ENCODE assay signal across 14 cellular contexts in genomic region chr1:200938955-200939354, GRCh38. TPM values are rescaled to one million over a fixed set of nuclear protein-coding genes. Genes with fewer than 3 reads are reported as not detected.
DNase-seq lines count a peak whose midpoint lies in the region; ATAC-seq and TF ChIP-seq lines count a peak whose summit lies in the region.
"Had no signal": no experiment of that assay in that cellular context is flagged by ENCODE, and none has a peak within 500 bp of the region (broad histone marks: within the 10 kb centered on the region; RNA-seq: fewer than 3 reads in every experiment).

No MANE protein-coding gene starts in this region.

- no peak overlapping the region for H4K8ac ChIP-seq in H9 (replicated peaks; ENCODE audit: insufficient read length, low read depth, low read length)

- H3K27ac ChIP-seq in upper lobe of right lung (no peak overlapping the region), H9 (ENCODE audit: insufficient read length, low read depth, low read length) (no peak overlapping the region)
- H3K27ac ChIP-seq: adrenal gland had no signal

- no peaks in the 10 kb centered on the region for H3K4me1 ChIP-seq in upper lobe of right lung
- no peaks in the 10 kb centered on the region for H3K4me1 ChIP-seq in H9 (ENCODE audit: insufficient read depth, low read length)
- H3K4me1 ChIP-seq: adrenal gland had no signal

- no peak overlapping the region for H2BK5ac ChIP-seq in H9 (ENCODE audit: insufficient read length, low read length)

- H3K4ac ChIP-seq in H9 (ENCODE audit: low read depth, low read length): no peak overlapping the region

- H3K18ac ChIP-seq in H9 (ENCODE audit: insufficient read length, low read depth, low read length): no peak overlapping the region

- no peak overlapping the region for H2AK5ac ChIP-seq in H9 (ENCODE audit: insufficient read length, low read length)

- no peak overlapping the region for H3K9ac ChIP-seq in H9 (ENCODE audit: extremely low read depth, insufficient read length, low read length)

- H3K36me3 Mint-ChIP-seq in activated naive CD8-positive, alpha-beta T cell treated with anti-CD3 and anti-CD28 coated beads, Interleukin-2, amount 50 U/mL, for 24 hours (ENCODE audit: low read depth): no peaks in the 10 kb centered on the region
- H3K36me3 Mint-ChIP-seq in H9 (ENCODE audit: insufficient read depth in 1 of 3, low read depth in 3 of 3): peaks cover 0 to 7% (median 0%) of the 10 kb centered on the region in 3 experiments; a peak in 2 of 7 replicates

- no peak overlapping the region for H3K23ac ChIP-seq in H9 (ENCODE audit: insufficient read length, low read depth, low read length)

- peaks cover 8% of the 10 kb centered on the region for H3K9me3 Mint-ChIP-seq in activated naive CD8-positive, alpha-beta T cell treated with anti-CD3 and anti-CD28 coated beads, Interleukin-2, amount 50 U/mL, for 24 hours
- H3K9me3 Mint-ChIP-seq in H9: peaks cover 5 to 6% of the 10 kb centered on the region in 2 experiments; a peak in 4 of 5 replicates

- H4K5ac ChIP-seq in H9 (ENCODE audit: insufficient read length, low read depth, low read length): no peak overlapping the region

- no peak overlapping the region for H2BK20ac ChIP-seq in H9 (ENCODE audit: low read depth, low read length, poor library complexity, severe bottlenecking)

- H3K4me3 Mint-ChIP-seq in activated naive CD8-positive, alpha-beta T cell treated with anti-CD3 and anti-CD28 coated beads, Interleukin-2, amount 50 U/mL, for 24 hours: no peak overlapping the region
- no peak overlapping the region for H3K4me3 Mint-ChIP-seq in H9
- H3K4me3 Mint-ChIP-seq: T-helper 2 cell treated with Interferon-gamma antibody and Interleukin-4, amounts not matched to agents 5 μg/mL and 100 μg/mL, for 36 hours had no signal

- TF ChIP-seq CTCF in upper lobe of right lung (IDR thresholded peaks at IDR 0.05) (no peak), H9 (conservative IDR thresholded peaks at IDR 0.05) (no peak)

- H2AFZ ChIP-seq in H9 (ENCODE audit: low read length): no peak overlapping the region

- H3K27me3 ChIP-seq in upper lobe of right lung (no peaks in the 10 kb centered on the region), H9 (ENCODE audit: insufficient read depth, low read length) (no peaks in the 10 kb centered on the region)
- H3K27me3 ChIP-seq: adrenal gland had no signal

- H2BK120ac ChIP-seq in H9 (ENCODE audit: low read depth, low read length, poor library complexity, severe bottlenecking): no peak overlapping the region

- H3K14ac ChIP-seq in H9 (ENCODE audit: insufficient read depth, low read length): no peak overlapping the region

- H3K27ac Mint-ChIP-seq in activated naive CD8-positive, alpha-beta T cell treated with anti-CD3 and anti-CD28 coated beads, Interleukin-2, amount 50 U/mL, for 24 hours: no peak overlapping the region
- no peak overlapping the region for H3K27ac Mint-ChIP-seq in H9
- H3K27ac Mint-ChIP-seq: T-helper 2 cell treated with Interferon-gamma antibody and Interleukin-4, amounts not matched to agents 5 μg/mL and 100 μg/mL, for 36 hours had no signal

- H2BK15ac ChIP-seq in H9 (ENCODE audit: low read depth, low read length): no peak overlapping the region

- H3K9me3 ChIP-seq in upper lobe of right lung (peaks cover 7% of the 10 kb centered on the region), H9 (ENCODE audit: control insufficient read depth, low read depth, low read length) (no peaks in the 10 kb centered on the region)

- WGBS in H9 (ENCODE audit: extremely low coverage, insufficient read length, low lambda C conversion rate): no CpG with 5 or more reads among the region's 4 CpGs

- H3K79me2 ChIP-seq in H9 (ENCODE audit: insufficient read depth, low read length): no peaks in the 10 kb centered on the region

- H3K27me3 Mint-ChIP-seq in activated naive CD8-positive, alpha-beta T cell treated with anti-CD3 and anti-CD28 coated beads, Interleukin-2, amount 50 U/mL, for 24 hours: no peaks in the 10 kb centered on the region
- no peaks in the 10 kb centered on the region for H3K27me3 Mint-ChIP-seq in H9 (ENCODE audit: low read depth)

- intact Hi-C loops in upper lobe of right lung (cut with DNase I): no loop called here

- peak; percentile 78 for ATAC-seq in activated naive CD8-positive, alpha-beta T cell treated with anti-CD3 and anti-CD28 coated beads, Interleukin-2, amount 50 U/mL, for 24 hours
- ATAC-seq in upper lobe of right lung (peak; percentile 84), HG03460 (IDR thresholded peaks at IDR 0.05; ENCODE audit: unreplicated experiment) (no peak)
- ATAC-seq: Panc1 had no signal

- no peak overlapping the region for H4K91ac ChIP-seq in H9 (ENCODE audit: insufficient read length, low read depth, low read length)

- no peak overlapping the region for H2BK12ac ChIP-seq in H9 (ENCODE audit: insufficient read length, low read depth, low read length)

- peaks cover 9% of the 10 kb centered on the region for H3K4me1 Mint-ChIP-seq in activated naive CD8-positive, alpha-beta T cell treated with anti-CD3 and anti-CD28 coated beads, Interleukin-2, amount 50 U/mL, for 24 hours
- no peaks in the 10 kb centered on the region for H3K4me1 Mint-ChIP-seq in H9

- H4K20me1 ChIP-seq in H9 (ENCODE audit: control insufficient read depth, insufficient read depth, insufficient read length): no peaks in the 10 kb centered on the region

- H3K79me1 ChIP-seq in H9 (ENCODE audit: insufficient read depth, low read depth, low read length, poor library complexity, severe bottlenecking): no peaks in the 10 kb centered on the region

- H3K4me2 ChIP-seq in H9 (ENCODE audit: insufficient read depth, insufficient read length, low read length): no peak overlapping the region

- peak; percentile 6 for DNase-seq in stimulated activated CD4-positive, alpha-beta T cell treated with anti-CD3 and anti-CD28 coated beads, Interleukin-2, amount 100 ng/mL, for 4 hours (ENCODE audit: low read depth)
- DNase-seq in stimulated activated CD4-positive, alpha-beta T cell treated with anti-CD3 and anti-CD28 coated beads, Interleukin-4, amount 100 ng/mL, for 4 hours: no peak
- peak; percentile 33 for DNase-seq in OCI-M1 (lab: John Stamatoyannopoulos, UW)
- DNase-seq in activated naive CD8-positive, alpha-beta T cell treated with anti-CD3 and anti-CD28 coated beads, Interleukin-2, amount 50 U/mL, for 24 hours: no peak
- DNase-seq in upper lobe of right lung: no peak
- DNase-seq in H9: no peak
- DNase-seq in mucosa of gallbladder (ENCODE audit: low spot score): no peak
- DNase-seq: cortex of kidney; NCI-H345; stimulated activated CD4-positive, alpha-beta T cell treated with anti-CD3 and anti-CD28 coated beads, Interleukin-1b, Interleukin-23, amount 100 ng/mL, for 48 hours had no signal

- H3K56ac ChIP-seq in H9 (ENCODE audit: insufficient read length, low read depth, low read length): no peak overlapping the region

- H3K23me2 ChIP-seq in H9 (ENCODE audit: insufficient read length, low read depth, low read length, poor library complexity, severe bottlenecking): no peaks in the 10 kb centered on the region

- H3K4me3 ChIP-seq in upper lobe of right lung: no peak overlapping the region
- H3K4me3 ChIP-seq: adrenal gland had no signal

- H3T11ph ChIP-seq in H9 (ENCODE audit: low read length): no peak overlapping the region

- H3K36me3 ChIP-seq in upper lobe of right lung: no peaks in the 10 kb centered on the region
- H3K36me3 ChIP-seq: adrenal gland had no signal

RNA-seq across cellular contexts. Expression of gene INAVA, which starts 44.3 kb away (rescaled TPM):
- total RNA-seq in upper lobe of right lung: 9.0 TPM
- total RNA-seq in H9 (2021): 36.8 and 37.2 TPM in 2 replicates
- total RNA-seq in mucosa of gallbladder: 152 TPM

Comparison
In these comparisons a context has a peak if more than half of its experiments do, and no peak if none do; other contexts are left out.
1. DNase-seq: peak in stimulated activated CD4-positive, alpha-beta T cell treated with anti-CD3 and anti-CD28 coated beads, Interleukin-2, amount 100 ng/mL, for 4 hours (single experiment) and OCI-M1 (single experiment); none in stimulated activated CD4-positive, alpha-beta T cell treated with anti-CD3 and anti-CD28 coated beads, Interleukin-4, amount 100 ng/mL, for 4 hours (0 of 2), activated naive CD8-positive, alpha-beta T cell treated with anti-CD3 and anti-CD28 coated beads, Interleukin-2, amount 50 U/mL, for 24 hours (single experiment), upper lobe of right lung (single experiment), H9 (single experiment) and mucosa of gallbladder (single experiment).